Comparison of ENCODE assay signal across 11 cellular contexts in genomic region chr13:34349091-34349722, GRCh38.
A peak's percentile ranks its signal among the peaks of the same experiment; 100 is the strongest.
DNase-seq lines count a peak whose midpoint lies in the region; ATAC-seq, FAIRE-seq and TF ChIP-seq lines count a peak whose summit lies in the region.
"Had no signal": no experiment of that assay in that cellular context is flagged by ENCODE, and none has a peak within 500 bp of the region (broad histone marks: within the 10 kb centered on the region; RNA-seq: fewer than 3 reads in every experiment).

No MANE protein-coding gene starts in this region.

- H3K36me3 ChIP-seq in HepG2 (replicated peaks in 1 of 2; ENCODE audit: control insufficient read depth in 1 of 2, insufficient read depth in 2 of 2, low read length in 2 of 2) = no peaks in the 10 kb centered on the region
- no peaks in the 10 kb centered on the region for H3K36me3 ChIP-seq in right lobe of liver
- no peaks in the 10 kb centered on the region for H3K36me3 ChIP-seq in mammary epithelial cell (ENCODE audit: insufficient read depth, low read length)
- H3K36me3 ChIP-seq: BLaER1 treated with 17β-estradiol and CSF1 and Interleukin-3, amounts not matched to agents 10 nM and 100 nM had no signal

- H2AFZ ChIP-seq in HepG2 (ENCODE audit: low read length) = no peak overlapping the region
- H2AFZ ChIP-seq in mammary epithelial cell (ENCODE audit: low read depth, low read length) = peak overlapping the region; percentile 32

- no peaks in the 10 kb centered on the region for H3K36me3 Mint-ChIP-seq in natural killer cell treated with Interleukin-12 subunit alpha and Interleukin-12 subunit beta and Interleukin-15 and Interleukin-18, amount 100 ng/mL, for 72 hours

- WGBS in HepG2 (ENCODE audit: low lambda C conversion rate) = 40% methylated on average over 1 of the region's 1 CpG
- 75% methylated on average over 1 of the region's 1 CpG for WGBS in right lobe of liver (ENCODE audit: insufficient coverage, low coverage, low lambda C conversion rate, missing lambda C conversion rate)
- no CpG with 5 or more reads among the region's 1 CpG for WGBS in mammary epithelial cell (ENCODE audit: low coverage, missing lambda C conversion rate)

- peaks cover 0 to 5% of the 10 kb centered on the region in 2 experiments; a peak in 2 of 5 replicates for H3K27me3 ChIP-seq in HepG2 (ENCODE audit: control insufficient read depth in 1 of 2, insufficient read depth in 2 of 2, low read length in 2 of 2)
- H3K27me3 ChIP-seq in right lobe of liver = no peaks in the 10 kb centered on the region
- no peaks in the 10 kb centered on the region for H3K27me3 ChIP-seq in mammary epithelial cell (ENCODE audit: insufficient read depth, low read length)
- H3K27me3 ChIP-seq: BLaER1 treated with 17β-estradiol and CSF1 and Interleukin-3, amounts not matched to agents 10 nM and 100 nM had no signal

- TF ChIP-seq EP300 in HepG2 (IDR thresholded peaks at IDR 0.05; ENCODE audit: low read depth in 2 of 2, low read length in 2 of 2) (no peak), HepG2 (CRISPR knock-in tag; IDR thresholded peaks at IDR 0.05; ENCODE audit: borderline replicate concordance) (no peak)

- POLR2A ChIA-PET in HepG2 (lab: Yijun Ruan, JAX) = no interaction called here

- H3K4me3 Mint-ChIP-seq in natural killer cell treated with Interleukin-12 subunit alpha and Interleukin-12 subunit beta and Interleukin-15 and Interleukin-18, amount 100 ng/mL, for 72 hours = no peak overlapping the region

- H3K27ac ChIP-seq in HepG2 (ENCODE audit: extremely low read length, insufficient read depth, low read length) (no peak overlapping the region), right lobe of liver (no peak overlapping the region), mammary epithelial cell (ENCODE audit: insufficient read depth, low read depth, low read length) (peak overlapping the region; percentile 11)
- H3K27ac ChIP-seq: BLaER1 treated with 17β-estradiol and CSF1 and Interleukin-3, amounts not matched to agents 10 nM and 100 nM had no signal

- CTCF ChIA-PET in HepG2 (lab: Yijun Ruan, JAX; ENCODE audit: low intra/inter-chr PET ratio, low total read pairs) (no interaction called here), mammary epithelial cell (lab: Charles Lee; ENCODE audit: low non-redundant PET) (no interaction called here)

- H3K4me2 ChIP-seq in HepG2 (ENCODE audit: low read depth, low read length) = no peak overlapping the region
- H3K4me2 ChIP-seq in mammary epithelial cell (ENCODE audit: insufficient read depth, low read depth, low read length) = peak overlapping the region; percentile 41
- H3K4me2 ChIP-seq: BLaER1 treated with 17β-estradiol and CSF1 and Interleukin-3, amounts not matched to agents 10 nM and 100 nM had no signal

- dilution Hi-C loops in mammary epithelial cell (cut with HindIII; ENCODE audit: low sequenced_read_pairs) = no loop called here

- H3K4me1 ChIP-seq in HepG2 (ENCODE audit: insufficient read depth, low read length) (0 out of 2 replicates have a peak, but pooled peaks cover 7% of the 10 kb centered on the region), right lobe of liver (no peaks in the 10 kb centered on the region), mammary epithelial cell (ENCODE audit: insufficient read depth, low read length) (peaks cover 28% of the 10 kb centered on the region)
- H3K4me1 ChIP-seq: BLaER1 treated with 17β-estradiol and CSF1 and Interleukin-3, amounts not matched to agents 10 nM and 100 nM had no signal

- H4K20me1 ChIP-seq in HepG2 (ENCODE audit: insufficient read depth, low read length) (no peaks in the 10 kb centered on the region), mammary epithelial cell (ENCODE audit: insufficient read depth, low read length) (no peaks in the 10 kb centered on the region)
- H4K20me1 ChIP-seq: BLaER1 treated with 17β-estradiol and CSF1 and Interleukin-3, amounts not matched to agents 10 nM and 100 nM had no signal

- TF ChIP-seq CTCF in HepG2 (CRISPR knock-in tag; IDR thresholded peaks at IDR 0.05) (no peak), right lobe of liver (IDR thresholded peaks at IDR 0.05) (no peak), mammary epithelial cell (conservative IDR thresholded peaks at IDR 0.05 in 1 of 2, IDR thresholded peaks at IDR 0.05 in 1 of 2; ENCODE audit: extremely low read depth in 1 of 2, insufficient read depth in 1 of 2, low read depth in 1 of 2, low read length in 2 of 2) (no peak)

- H3K9me3 Mint-ChIP-seq in natural killer cell treated with Interleukin-12 subunit alpha and Interleukin-12 subunit beta and Interleukin-15 and Interleukin-18, amount 100 ng/mL, for 72 hours = peaks cover 11% of the 10 kb centered on the region

- no peak for FAIRE-seq in HepG2 (lab: Jason Lieb, UNC)
- FAIRE-seq: colon had no signal

- DNase-seq in HepG2 (ENCODE audit: low spot score) (no peak), right lobe of liver (no peak), mammary epithelial cell (peak; percentile 85), left colon (peak; percentile 27 to 35), NOMO-1 (lab: John Stamatoyannopoulos, UW; ENCODE audit: unreplicated experiment in 2 of 2) (no peak)
- DNase-seq in natural killer cell treated with Interleukin-12 subunit alpha and Interleukin-12 subunit beta and Interleukin-15 and Interleukin-18, amount 100 ng/mL, for 72 hours (ENCODE audit: low spot score) = no peak
- DNase-seq in effector CD8-positive, alpha-beta T cell (lab: John Stamatoyannopoulos, UW) = no peak
- DNase-seq: mesendoderm had no signal

- ATAC-seq in HepG2 = no peak
- ATAC-seq in right lobe of liver = no peak
- no peak for ATAC-seq in left colon
- no peak for ATAC-seq in natural killer cell treated with Interleukin-12 subunit alpha and Interleukin-12 subunit beta and Interleukin-15 and Interleukin-18, amount 100 ng/mL, for 72 hours
- no peak for ATAC-seq in HG02759 (IDR thresholded peaks at IDR 0.05; ENCODE audit: unreplicated experiment)

- intact Hi-C loops in HepG2 (cut with micrococcal nuclease; ENCODE audit: unreplicated experiment) = no loop called here
- intact Hi-C loops in right lobe of liver (cut with DNase I) = no loop called here
- intact Hi-C loops in mammary epithelial cell (cut with micrococcal nuclease) = no loop called here
- intact Hi-C loops in left colon (cut with DNase I, micrococcal nuclease) = no loop called here

- no peak overlapping the region for H3K27ac Mint-ChIP-seq in natural killer cell treated with Interleukin-12 subunit alpha and Interleukin-12 subunit beta and Interleukin-15 and Interleukin-18, amount 100 ng/mL, for 72 hours

- no peaks in the 10 kb centered on the region for H3K79me2 ChIP-seq in HepG2 (ENCODE audit: insufficient read depth, low read length)
- no peaks in the 10 kb centered on the region for H3K79me2 ChIP-seq in mammary epithelial cell (ENCODE audit: insufficient read depth, low read length)

- no peaks in the 10 kb centered on the region for H3K4me1 Mint-ChIP-seq in natural killer cell treated with Interleukin-12 subunit alpha and Interleukin-12 subunit beta and Interleukin-15 and Interleukin-18, amount 100 ng/mL, for 72 hours (ENCODE audit: low read depth in 2 of 2)

- H3K9ac ChIP-seq in HepG2 (ENCODE audit: insufficient read depth, low read depth, low read length) (no peak overlapping the region), mammary epithelial cell (ENCODE audit: insufficient read depth, low read length) (no peak overlapping the region)
- H3K9ac ChIP-seq: BLaER1 treated with 17β-estradiol and CSF1 and Interleukin-3, amounts not matched to agents 10 nM and 100 nM had no signal

- no peaks in the 10 kb centered on the region for H3K9me3 ChIP-seq in HepG2 (ENCODE audit: low read length)
- H3K9me3 ChIP-seq in right lobe of liver = no peaks in the 10 kb centered on the region
- no peaks in the 10 kb centered on the region for H3K9me3 ChIP-seq in mammary epithelial cell (replicated peaks; ENCODE audit: insufficient read depth, low read length)
- H3K9me3 ChIP-seq: BLaER1 treated with 17β-estradiol and CSF1 and Interleukin-3, amounts not matched to agents 10 nM and 100 nM had no signal

- no peaks in the 10 kb centered on the region for H3K27me3 Mint-ChIP-seq in natural killer cell treated with Interleukin-12 subunit alpha and Interleukin-12 subunit beta and Interleukin-15 and Interleukin-18, amount 100 ng/mL, for 72 hours

- no peak overlapping the region for H3K4me3 ChIP-seq in HepG2 (replicated peaks in 1 of 3; ENCODE audit: insufficient read depth in 1 of 3, low read depth in 2 of 3, low read length in 3 of 3)
- H3K4me3 ChIP-seq in right lobe of liver = no peak overlapping the region
- H3K4me3 ChIP-seq in mammary epithelial cell (replicated peaks in 1 of 3; ENCODE audit: insufficient read depth in 1 of 3, low read depth in 2 of 3, low read length in 3 of 3) = no peak overlapping the region
- H3K4me3 ChIP-seq: BLaER1 treated with 17β-estradiol and CSF1 and Interleukin-3, amounts not matched to agents 10 nM and 100 nM had no signal

- in situ Hi-C loops in HepG2 (cut with HindIII; ENCODE audit: extremely low pct_ligation_motif_present, low pct_unique_long_range_greater_than_20kb) (no loop called here), mammary epithelial cell (cut with MboI; ENCODE audit: low sequenced_read_pairs in 2 of 2) (no loop called here)

- BruUV-seq in HepG2 (replicated peaks; lab: Mats Ljungman, UMichigan) (no TSS peak), mammary epithelial cell (replicated peaks; lab: Mats Ljungman, UMichigan) (no TSS peak)

- TF ChIP-seq POLR2A in HepG2 (IDR thresholded peaks at IDR 0.05; ENCODE audit: insufficient read depth in 1 of 2, low read depth in 2 of 2, low read length in 2 of 2) = no peak
- no peak for TF ChIP-seq POLR2A in right lobe of liver (IDR thresholded peaks at IDR 0.05)

- TF ChIP-seq RAD21 in HepG2 (CRISPR knock-in tag; IDR thresholded peaks at IDR 0.05) = no peak

TF ChIP-seq in HepG2, 621 proteins besides CTCF, POLR2A, EP300 and RAD21:
- TF ChIP-seq PCBP2 (optimal IDR thresholded peaks at IDR 0.05; ENCODE audit: low read depth, low read length, poor library complexity, severe bottlenecking) (no peak), TMF1 (CRISPR knock-in tag; IDR thresholded peaks at IDR 0.05; ENCODE audit: low read depth) (no peak), CEBPB (IDR thresholded peaks at IDR 0.05; ENCODE audit: borderline replicate concordance, low read depth, low read length) (0 out of 2 replicates have a peak, but pooled peaks have one; percentile 20), SAP130 (CRISPR knock-in tag; IDR thresholded peaks at IDR 0.05; ENCODE audit: low read depth) (no peak), ZFP36L2 (CRISPR knock-in tag; IDR thresholded peaks at IDR 0.05) (no peak), NBN (conservative IDR thresholded peaks at IDR 0.05) (no peak)
TF ChIP-seq in HepG2: peak in this region for 1.

Comparison
In these comparisons a context has a peak if more than half of its experiments do, and no peak if none do; other contexts are left out.
1. DNase-seq: peak in mammary epithelial cell (single experiment) and left colon (2 of 2); none in HepG2 (single experiment), right lobe of liver (0 of 3), natural killer cell treated with Interleukin-12 subunit alpha and Interleukin-12 subunit beta and Interleukin-15 and Interleukin-18, amount 100 ng/mL, for 72 hours (single experiment), NOMO-1 (0 of 2) and effector CD8-positive, alpha-beta T cell (single experiment).